15 cellular contexts compared by ENCODE assay signal in the genomic region with DNA sequence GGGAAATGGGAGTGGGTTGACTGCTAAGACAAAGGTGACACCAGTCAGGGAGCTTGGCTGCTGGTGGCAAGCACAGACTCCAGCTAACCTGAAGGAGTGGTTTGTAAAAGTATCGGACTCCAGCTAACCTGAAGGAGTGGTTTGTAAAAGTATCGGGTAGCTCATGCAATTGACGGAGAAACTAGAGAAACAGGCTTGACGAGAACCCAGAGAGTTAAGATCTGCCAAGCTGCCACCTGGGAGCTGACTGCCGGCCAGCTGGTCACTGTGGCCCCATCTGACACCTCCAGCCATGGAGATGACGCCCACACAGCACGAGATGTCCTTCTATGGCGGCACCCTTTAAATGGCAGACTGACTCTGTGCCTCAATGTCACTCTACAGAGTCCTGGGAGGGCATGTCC. TPM values are rescaled to one million over a fixed set of nuclear protein-coding genes. Genes with fewer than 3 reads are reported as not detected.
DNase-seq lines count a peak whose midpoint lies in the region; ATAC-seq, FAIRE-seq and TF ChIP-seq lines count a peak whose summit lies in the region.
"Had no signal": no experiment of that assay in that cellular context is flagged by ENCODE, and none has a peak within 500 bp of the region (broad histone marks: within the 10 kb centered on the region; RNA-seq: fewer than 3 reads in every experiment).

No MANE protein-coding gene starts in this region.

- BruUV-seq in PC-3 (replicated peaks; lab: Mats Ljungman, UMichigan) = no TSS peak

- no peaks in the 10 kb centered on the region for H3K9me2 ChIP-seq in PC-3 (replicated peaks; ENCODE audit: low read length)

- H3K27me3 ChIP-seq in PC-3 (ENCODE audit: low read length) = no peaks in the 10 kb centered on the region
- H3K27me3 ChIP-seq: ascending aorta had no signal

- H3K4me2 ChIP-seq in PC-3 (ENCODE audit: low read length) = peak overlapping the region; percentile 44

- no peak for TF ChIP-seq CTCF in PC-3 (conservative IDR thresholded peaks at IDR 0.05; ENCODE audit: low read depth, low read length)
- no peak for TF ChIP-seq CTCF in kidney (IDR thresholded peaks at IDR 0.05; ENCODE audit: borderline replicate concordance, extremely low read depth, insufficient read depth)

- ATAC-seq in PC-3 (peak; percentile 64), HG03565 (IDR thresholded peaks at IDR 0.05; ENCODE audit: unreplicated experiment) (no peak)
- ATAC-seq: activated T-cell treated with anti-CD3 and anti-CD28 coated beads, Interleukin-2, amount 50 U/mL, for 4 hours had no signal

- H3K9ac ChIP-seq in PC-3 (ENCODE audit: low read length) (no peak overlapping the region), kidney (ENCODE audit: low read length in 2 of 2) (no peak overlapping the region)

- H3K27ac ChIP-seq in PC-3 (ENCODE audit: low read length) (peak overlapping the region; percentile 16), kidney (ENCODE audit: low read depth in 2 of 2, low read length in 2 of 2) (peak overlapping the region; percentile 20 to 76), skin epidermis (peak overlapping the region in 13 of 21 experiments; percentile 8 to 78 (median 62))
- H3K27ac ChIP-seq: ascending aorta had no signal

- POLR2A ChIA-PET in PC-3 (lab: Charles Lee; ENCODE audit: unreplicated experiment) = no interaction called here

- H2AFZ ChIP-seq in PC-3 (ENCODE audit: low read length) = 0 out of 2 replicates have a peak overlapping the region, but pooled peaks have one; percentile 37

- H3K4me1 ChIP-seq in PC-3 (ENCODE audit: insufficient read depth, low read length) (peaks cover 17% of the 10 kb centered on the region), kidney (ENCODE audit: control insufficient read depth in 1 of 2, insufficient read depth in 1 of 2, low read depth in 1 of 2, low read length in 2 of 2) (peaks cover 0 to 6% of the 10 kb centered on the region in 2 donors)
- H3K4me1 ChIP-seq: ascending aorta had no signal

- H3K36me3 ChIP-seq in PC-3 (ENCODE audit: low read depth, low read length) (no peaks in the 10 kb centered on the region), kidney (ENCODE audit: control insufficient read depth in 1 of 2, insufficient read depth in 2 of 2, low read length in 2 of 2) (no peaks in the 10 kb centered on the region)
- H3K36me3 ChIP-seq: ascending aorta had no signal

- no peak for FAIRE-seq in kidney (lab: Jason Lieb, UNC)

- DNase-seq in ELF-1 (ENCODE audit: low read depth, low spot score) (peak; percentile 78), PC-3 (peak; percentile 85), kidney (no peak), COLO829 (ENCODE audit: low spot score) (no peak), NCI-H1105 (lab: John Stamatoyannopoulos, UW) (no peak), AG08395 (ENCODE audit: low spot score) (no peak)
- DNase-seq: activated T-cell treated with anti-CD3 and anti-CD28 coated beads, Interleukin-2, amount 50 U/mL, for 4 hours; effector CD8-positive, alpha-beta T cell; NCI-H69 had no signal

- H3K4me3 ChIP-seq in PC-3 (ENCODE audit: low read length) = no peak overlapping the region
- no peak overlapping the region for H3K4me3 ChIP-seq in kidney (ENCODE audit: low read length in 2 of 2)
- no peak overlapping the region for H3K4me3 ChIP-seq in skin epidermis
- H3K4me3 ChIP-seq: ascending aorta, SK-N-MC had no signal

- CTCF ChIA-PET in PC-3 (lab: Charles Lee) = no interaction called here

- H3K79me2 ChIP-seq in PC-3 (ENCODE audit: low read length) = no peaks in the 10 kb centered on the region

- no peaks in the 10 kb centered on the region for H3F3A ChIP-seq in PC-3 (ENCODE audit: low read length, unreplicated experiment)

- H4K20me1 ChIP-seq in PC-3 (ENCODE audit: low read length) = no peaks in the 10 kb centered on the region

- intact Hi-C loops in PC-3 (cut with micrococcal nuclease) (no loop called here), kidney (cut with DNase I) (no loop called here)

- H3K9me3 ChIP-seq in PC-3 (ENCODE audit: low read length) (no peaks in the 10 kb centered on the region), kidney (ENCODE audit: control insufficient read depth in 1 of 2, low read length in 2 of 2) (no peaks in the 10 kb centered on the region)
- H3K9me3 ChIP-seq: ascending aorta had no signal

RNA-seq across cellular contexts. Expression of gene CRB2, which starts 28.3 kb away (rescaled TPM):
- total RNA-seq in PC-3 (2014; rRNA removed) (not detected in 2 replicates), kidney (0.88 TPM)
- polyA plus RNA-seq in kidney (ENCODE audit: insufficient read depth, low read depth, low replicate concordance) = 8.4 TPM
- total RNA-seq: ascending aorta, lung microvascular endothelial cell, pulmonary artery endothelial cell had no signal

RNA-seq across cellular contexts. Expression of gene STRBP, which starts 59.3 kb away (rescaled TPM):
- 15.6 and 19.2 TPM in 2 replicates for total RNA-seq in PC-3 (2014; rRNA removed)
- total RNA-seq in kidney = 30.7 TPM
- 21.6 TPM for polyA plus RNA-seq in kidney (ENCODE audit: insufficient read depth, low read depth, low replicate concordance)

Comparison
In these comparisons a context has a peak if more than half of its experiments do, and no peak if none do; other contexts are left out.
1. DNase-seq: peak in ELF-1 (single experiment) and PC-3 (single experiment); none in kidney (single experiment), COLO829 (single experiment), NCI-H1105 (single experiment) and AG08395 (single experiment).
2. Peak in every context shown above with its lines, with median percentiles within 50 percentile points of each other: H3K27ac ChIP-seq.